In genomic region chr2:47767880-47768609, GRCh38 we compare ENCODE assay signal across 9 cellular contexts. TPM values are rescaled to one million over a fixed set of nuclear protein-coding genes. Genes with fewer than 3 reads are reported as not detected.
A peak's percentile ranks its signal among the peaks of the same experiment; 100 is the strongest.
DNase-seq lines count a peak whose midpoint lies in the region; ATAC-seq, FAIRE-seq and TF ChIP-seq lines count a peak whose summit lies in the region.
"Had no signal": no experiment of that assay in that cellular context is flagged by ENCODE, and none has a peak within 500 bp of the region (broad histone marks: within the 10 kb centered on the region; RNA-seq: fewer than 3 reads in every experiment).

No MANE protein-coding gene starts in this region.

- H3K4me1 ChIP-seq in foreskin keratinocyte = no peaks in the 10 kb centered on the region
- peaks cover 0 to 7% (median 0%) of the 10 kb centered on the region in 4 donors for H3K4me1 ChIP-seq in tibial nerve

- peaks cover 5% of the 10 kb centered on the region for H3K9me3 Mint-ChIP-seq in activated T-helper 17 cell treated with anti-CD3 and anti-CD28 coated beads, Interleukin-2, amount 50 U/mL, for 72 hours
- H3K9me3 Mint-ChIP-seq in osteocyte (ENCODE audit: unreplicated experiment) = peaks cover 5% of the 10 kb centered on the region

- peak overlapping the region; percentile 47 for H3K4me3 Mint-ChIP-seq in activated T-helper 17 cell treated with anti-CD3 and anti-CD28 coated beads, Interleukin-2, amount 50 U/mL, for 72 hours
- H3K4me3 Mint-ChIP-seq in osteocyte (ENCODE audit: unreplicated experiment) = peak overlapping the region; percentile 55

- H3K36me3 ChIP-seq in tibial nerve = no peaks in the 10 kb centered on the region

- TF ChIP-seq POLR2A in tibial nerve (IDR thresholded peaks at IDR 0.05) = no peak

- H3K36me3 Mint-ChIP-seq in activated T-helper 17 cell treated with anti-CD3 and anti-CD28 coated beads, Interleukin-2, amount 50 U/mL, for 72 hours (ENCODE audit: low read depth) = no peaks in the 10 kb centered on the region
- H3K36me3 Mint-ChIP-seq in osteocyte (ENCODE audit: unreplicated experiment) = no peaks in the 10 kb centered on the region

- TF ChIP-seq CTCF in foreskin keratinocyte (conservative IDR thresholded peaks at IDR 0.05) (peak; percentile 95), osteocyte (IDR thresholded peaks at IDR 0.05) (peak; percentile 99), tibial nerve (IDR thresholded peaks at IDR 0.05) (peak; percentile 96 to 99 (median 98))

- DNase-seq in NCI-H1417 (lab: John Stamatoyannopoulos, UW) (peak; percentile 57 to 75 (median 62)), NCI-H1417 treated with DMSO at 0.1 percent for 48 hours (lab: John Stamatoyannopoulos, UW) (no peak), RCC 7860 (ENCODE audit: low spot score) (peak; percentile 6), foreskin keratinocyte (peak in 1 of 2 donors; percentile 10), osteocyte (ENCODE audit: extremely low spot score, unreplicated experiment) (peak; percentile 91), tibial nerve (ENCODE audit: low spot score in 2 of 2) (peak; percentile 47 to 63)

- peaks cover 5% of the 10 kb centered on the region for H3K4me1 Mint-ChIP-seq in activated T-helper 17 cell treated with anti-CD3 and anti-CD28 coated beads, Interleukin-2, amount 50 U/mL, for 72 hours
- peaks cover 4% of the 10 kb centered on the region for H3K4me1 Mint-ChIP-seq in osteocyte (ENCODE audit: unreplicated experiment)

- H3K27ac ChIP-seq in foreskin keratinocyte (no peak overlapping the region), tibial nerve (peak overlapping the region in 1 of 4 donors; percentile 9)

- H3K27ac Mint-ChIP-seq in activated T-helper 17 cell treated with anti-CD3 and anti-CD28 coated beads, Interleukin-2, amount 50 U/mL, for 72 hours = no peak overlapping the region
- no peak overlapping the region for H3K27ac Mint-ChIP-seq in osteocyte (ENCODE audit: unreplicated experiment)

- H3K27me3 Mint-ChIP-seq in activated T-helper 17 cell treated with anti-CD3 and anti-CD28 coated beads, Interleukin-2, amount 50 U/mL, for 72 hours = no peaks in the 10 kb centered on the region
- H3K27me3 Mint-ChIP-seq in osteocyte (ENCODE audit: unreplicated experiment) = no peaks in the 10 kb centered on the region

- no peaks in the 10 kb centered on the region for H3K9me3 ChIP-seq in tibial nerve

- H3K4me3 ChIP-seq in tibial nerve = no peak overlapping the region

- no peak for FAIRE-seq in RCC 7860 (lab: Jason Lieb, UNC)
- FAIRE-seq: islet of Langerhans had no signal

- H3K27me3 ChIP-seq in foreskin keratinocyte (peaks cover 5% of the 10 kb centered on the region), tibial nerve (no peaks in the 10 kb centered on the region)

- ATAC-seq in HG03045 (IDR thresholded peaks at IDR 0.05; ENCODE audit: unreplicated experiment) = peak; percentile 80
- ATAC-seq in activated T-helper 17 cell treated with anti-CD3 and anti-CD28 coated beads, Interleukin-2, amount 50 U/mL, for 72 hours (replicated peaks) = peak; percentile 86
- peak; percentile 23 for ATAC-seq in foreskin keratinocyte

- no peak for TF ChIP-seq EP300 in tibial nerve (IDR thresholded peaks at IDR 0.05)

- WGBS in tibial nerve, 2 donors = 28 to 43% methylated on average over 20 to 26 of the region's 28 CpGs

RNA-seq across cellular contexts. Expression of gene MSH6, which starts 14.9 kb away (rescaled TPM):
- total RNA-seq in activated T-helper 17 cell treated with anti-CD3 and anti-CD28 coated beads, Interleukin-2, amount 50 U/mL, for 72 hours = 100 to 1,000 TPM in 1 of 2 donors, 10 to 100 TPM in 1; 88.9 to 121 TPM
- 94.0 and 104 TPM in 2 replicates for total RNA-seq in foreskin keratinocyte
- polyA plus RNA-seq in foreskin keratinocyte = 23.4 and 27.1 TPM in 2 replicates
- total RNA-seq in osteocyte = 55.8 and 62.4 TPM in 2 replicates
- total RNA-seq in tibial nerve = 10 to 100 TPM; 32.1 to 43.5 (median 37.6) TPM

Comparison
In these comparisons a context has a peak if more than half of its experiments do, and no peak if none do; other contexts are left out.
1. ATAC-seq: peak in every context shown above with its lines; median percentile 86 in activated T-helper 17 cell treated with anti-CD3 and anti-CD28 coated beads, Interleukin-2, amount 50 U/mL, for 72 hours; 80 in HG03045; 23 in foreskin keratinocyte.